In the genomic region with DNA sequence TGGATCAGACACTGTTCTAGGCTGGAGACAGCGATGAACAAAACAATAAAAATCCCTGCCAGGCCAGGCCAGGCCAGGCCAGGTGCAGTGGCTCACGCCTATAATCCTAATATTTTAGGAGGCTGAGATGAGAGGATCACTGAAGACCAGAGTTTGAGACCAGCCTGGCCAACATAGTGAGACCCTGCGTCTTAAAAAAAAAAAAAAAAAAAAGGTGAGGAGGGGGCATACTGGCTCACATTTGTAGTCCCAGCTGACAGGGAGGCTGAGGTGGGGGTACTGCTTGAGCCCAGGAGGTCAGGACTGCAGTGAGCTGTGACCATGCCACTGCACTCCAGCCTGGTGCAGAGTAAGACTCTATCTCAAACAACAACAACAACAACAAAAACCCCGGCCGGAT, we compare ENCODE assay signal across 40 cellular contexts. TPM values are rescaled to one million over a fixed set of nuclear protein-coding genes. Genes with fewer than 3 reads are reported as not detected.
"Had no signal": no experiment of that assay in that cellular context is flagged by ENCODE, and none has a peak within 500 bp of the region (broad histone marks: within the 10 kb centered on the region; RNA-seq: fewer than 3 reads in every experiment).

No MANE protein-coding gene starts in this region.

- H3K36me3 ChIP-seq: MG63 had no signal

- H3K9ac ChIP-seq: KMS-11 had no signal

- H3K4me3 ChIP-seq: MG63 had no signal

- H3K9me3 ChIP-seq: MG63 had no signal

- H3K4me2 ChIP-seq: KMS-11 had no signal

- DNase-seq: Karpas-422, Kasumi-1, MG63, MM.1S, MV-4-11, NCI-H1048, NCI-H1092, NCI-H1092 treated with DMSO at 0.1 percent for 48 hours, NCI-H1105, NCI-H1105 treated with DMSO at 0.1 percent for 48 hours, NCI-H1417, NCI-H1417 treated with DMSO at 0.1 percent for 48 hours, NCI-H1436, NCI-H1436 treated with DMSO at 0.1 percent for 48 hours, NCI-H146, NCI-H1694, NCI-H1694 treated with DMSO at 0.1 percent for 48 hours, NCI-H187, NCI-H187 treated with DMSO at 0.1 percent for 48 hours, NCI-H1930, NCI-H2029, NCI-H2029 treated with DMSO at 0.1 percent for 48 hours, NCI-H2081, NCI-H2081 treated with DMSO at 0.1 percent for 48 hours, NCI-H2107, NCI-H2171, NCI-H2171 treated with DMSO at 0.1 percent for 48 hours, NCI-H2227 treated with DMSO at 0.1 percent for 48 hours, NCI-H226, NCI-H345, NCI-H446, NCI-H446 treated with DMSO at 0.1 percent for 48 hours, NCI-H510A, NCI-H510A treated with DMSO at 0.1 percent for 48 hours, NCI-H524 had no signal

- H3K27me3 ChIP-seq: MG63 had no signal

- H3K27ac ChIP-seq: KMS-11 had no signal

RNA-seq across cellular contexts. Expression of a gene that starts 4.5 kb away (rescaled TPM):
- total RNA-seq: LHCN-M2, M059J, MCF 10A had no signal

RNA-seq across cellular contexts. Expression of a gene that starts 13.3 kb away (rescaled TPM):
- total RNA-seq: LHCN-M2, M059J, MCF 10A, NCI-H460 had no signal

RNA-seq across cellular contexts. Expression of a gene that starts 38.2 kb away (rescaled TPM):
- total RNA-seq: LHCN-M2, M059J, MCF 10A, NCI-H460 had no signal
